Comparison of ENCODE assay signal across 10 cellular contexts in the genomic region with DNA sequence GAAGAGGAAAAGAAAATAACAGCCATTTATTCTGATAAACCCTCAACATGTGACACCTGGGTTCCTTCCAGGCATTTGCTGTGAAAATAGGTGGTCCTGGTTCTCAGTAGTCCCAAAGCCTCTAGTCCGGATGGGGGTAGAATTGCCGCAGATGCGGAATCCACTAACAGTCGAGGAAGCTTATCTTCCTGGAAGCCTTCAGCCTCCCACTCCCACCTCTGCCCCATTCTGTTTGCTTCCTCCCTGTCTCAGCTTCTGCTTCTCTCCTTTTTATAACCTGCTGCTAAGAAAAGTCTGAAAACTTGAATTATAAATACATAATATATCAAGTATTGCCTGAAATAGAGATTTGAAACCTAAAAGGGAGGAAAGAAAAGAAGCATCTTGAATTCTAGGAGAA. TPM values are rescaled to one million over a fixed set of nuclear protein-coding genes. Genes with fewer than 3 reads are reported as not detected.
DNase-seq lines count a peak whose midpoint lies in the region; ATAC-seq and TF ChIP-seq lines count a peak whose summit lies in the region.
"Had no signal": no experiment of that assay in that cellular context is flagged by ENCODE, and none has a peak within 500 bp of the region (broad histone marks: within the 10 kb centered on the region; RNA-seq: fewer than 3 reads in every experiment).

No MANE protein-coding gene starts in this region.

- CTCF ChIA-PET in activated CD4-positive, alpha-beta T cell treated with anti-CD3 and anti-CD28 coated beads for 36 hours (lab: Charles Lee), result interaction anchor here (0.6 to 1.4 kb wide), 4 partner anchors 28 to 222 kb away, joined by 3 to 4 read pairs (median 3); no protein-coding TSS in a partner anchor

- H3K4me3 ChIP-seq in NT2/D1 (ENCODE audit: insufficient read length, low read depth), result peak overlapping the region; percentile 85
- no peak overlapping the region for H3K4me3 ChIP-seq in ovary

- H3K4me3 Mint-ChIP-seq in activated CD4-positive, alpha-beta T cell treated with anti-CD3 and anti-CD28 coated beads for 36 hours, result peak overlapping the region; percentile 73
- peak overlapping the region; percentile 88 for H3K4me3 Mint-ChIP-seq in endothelial cell (ENCODE audit: unreplicated experiment)
- peak overlapping the region; percentile 77 for H3K4me3 Mint-ChIP-seq in progenitor cell of endocrine pancreas (ENCODE audit: low read depth)

- H3K4me1 Mint-ChIP-seq in activated CD4-positive, alpha-beta T cell treated with anti-CD3 and anti-CD28 coated beads for 36 hours, result peaks cover 10% of the 10 kb centered on the region
- H3K4me1 Mint-ChIP-seq in endothelial cell (ENCODE audit: unreplicated experiment), result peaks cover 7% of the 10 kb centered on the region
- H3K4me1 Mint-ChIP-seq in progenitor cell of endocrine pancreas (ENCODE audit: low read depth), result no peaks in the 10 kb centered on the region

- no peaks in the 10 kb centered on the region for H3K36me3 ChIP-seq in NT2/D1 (ENCODE audit: insufficient read depth, insufficient read length, low read length)
- no peaks in the 10 kb centered on the region for H3K36me3 ChIP-seq in ovary

- TF ChIP-seq CTCF in endothelial cell (IDR thresholded peaks at IDR 0.05; ENCODE audit: unreplicated experiment) (no peak), progenitor cell of endocrine pancreas (IDR thresholded peaks at IDR 0.05; ENCODE audit: unreplicated experiment) (no peak), ovary (IDR thresholded peaks at IDR 0.05) (no peak)

- no peaks in the 10 kb centered on the region for H3K9me3 Mint-ChIP-seq in activated CD4-positive, alpha-beta T cell treated with anti-CD3 and anti-CD28 coated beads for 36 hours (ENCODE audit: low read depth)
- H3K9me3 Mint-ChIP-seq in endothelial cell (ENCODE audit: unreplicated experiment), result no peaks in the 10 kb centered on the region
- H3K9me3 Mint-ChIP-seq in progenitor cell of endocrine pancreas (ENCODE audit: low read depth), result no peaks in the 10 kb centered on the region

- POLR2A ChIA-PET in activated CD4-positive, alpha-beta T cell treated with anti-CD3 and anti-CD28 coated beads for 36 hours (lab: Charles Lee), result interaction anchor here (1.0 kb wide), 1 partner anchor 27 kb away, joined by 3 read pairs; no protein-coding TSS in a partner anchor

- intact Hi-C loops in activated CD4-positive, alpha-beta T cell treated with anti-CD3 and anti-CD28 coated beads for 36 hours (cut with DNase I, micrococcal nuclease), result no loop called here
- intact Hi-C loops in ovary (cut with DNase I), result loop anchor here in 3 of 4 donors (5.0 to 10.0 kb wide), 2 partner anchors 84 to 152 kb away; a partner anchor contains a TSS

- WGBS in ovary, 3 donors, result 36 to 41% (median 38%) methylated on average over 4 of the region's 4 CpGs

- H3K27me3 Mint-ChIP-seq in activated CD4-positive, alpha-beta T cell treated with anti-CD3 and anti-CD28 coated beads for 36 hours, result peaks cover 28% of the 10 kb centered on the region
- H3K27me3 Mint-ChIP-seq in endothelial cell (ENCODE audit: unreplicated experiment) (peaks cover 2% of the 10 kb centered on the region), progenitor cell of endocrine pancreas (peaks cover 55% of the 10 kb centered on the region)

- TF ChIP-seq EP300 in ovary (IDR thresholded peaks at IDR 0.05), result no peak

- no peaks in the 10 kb centered on the region for H3K36me3 Mint-ChIP-seq in activated CD4-positive, alpha-beta T cell treated with anti-CD3 and anti-CD28 coated beads for 36 hours (ENCODE audit: low read depth)
- H3K36me3 Mint-ChIP-seq in endothelial cell (ENCODE audit: low read depth, unreplicated experiment) (no peaks in the 10 kb centered on the region), progenitor cell of endocrine pancreas (ENCODE audit: insufficient read depth) (no peaks in the 10 kb centered on the region)

- no peak overlapping the region for H3K27ac ChIP-seq in ovary
- H3K27ac ChIP-seq: HL-60 had no signal

- no peak for TF ChIP-seq POLR2A in ovary (IDR thresholded peaks at IDR 0.05)

- no peaks in the 10 kb centered on the region for H3K4me1 ChIP-seq in NT2/D1 (ENCODE audit: insufficient read depth, insufficient read length)
- H3K4me1 ChIP-seq in ovary (ENCODE audit: insufficient read depth), result peaks cover 2% of the 10 kb centered on the region

- H3K9me3 ChIP-seq in NT2/D1 (ENCODE audit: insufficient read depth, low read length), result no peaks in the 10 kb centered on the region
- H3K9me3 ChIP-seq in ovary, result no peaks in the 10 kb centered on the region

- H3K9ac ChIP-seq in NT2/D1 (ENCODE audit: insufficient read length, low read depth), result peak overlapping the region; percentile 74

- no peak for ATAC-seq in activated CD4-positive, alpha-beta T cell treated with anti-CD3 and anti-CD28 coated beads for 36 hours
- ATAC-seq in HG02642 (IDR thresholded peaks at IDR 0.05; ENCODE audit: poor library complexity, unreplicated experiment), result no peak

- no peak for DNase-seq in activated CD4-positive, alpha-beta T cell treated with anti-CD3 and anti-CD28 coated beads for 36 hours
- no peak for DNase-seq in activated CD4-positive, alpha-beta T cell treated with anti-CD3 and anti-CD28 coated beads for 4 hours
- DNase-seq in NT2/D1 (ENCODE audit: low read depth, low spot score) (no peak), endothelial cell (ENCODE audit: low spot score) (no peak), progenitor cell of endocrine pancreas (ENCODE audit: low spot score, unreplicated experiment) (no peak), ovary (no peak)
- DNase-seq in stimulated activated CD8-positive, alpha-beta memory T cell treated with anti-CD3 and anti-CD28 coated beads, Interleukin-4, amount 100 ng/mL, for 48 hours, result no peak
- DNase-seq: occipital lobe had no signal

- H3K27me3 ChIP-seq in NT2/D1 (ENCODE audit: insufficient read depth, insufficient read length) (peaks cover 42% of the 10 kb centered on the region), ovary (no peaks in the 10 kb centered on the region)

- peak overlapping the region; percentile 0 for H3K27ac Mint-ChIP-seq in activated CD4-positive, alpha-beta T cell treated with anti-CD3 and anti-CD28 coated beads for 36 hours
- H3K27ac Mint-ChIP-seq in endothelial cell (ENCODE audit: unreplicated experiment) (no peak overlapping the region), progenitor cell of endocrine pancreas (no peak overlapping the region)

RNA-seq across cellular contexts. Expression of a gene that starts 14.0 kb away (rescaled TPM):
- 1 to 10 TPM; 5.2 to 6.1 TPM for total RNA-seq in activated CD4-positive, alpha-beta T cell treated with anti-CD3 and anti-CD28 coated beads for 36 hours
- total RNA-seq in endothelial cell (ENCODE audit: unreplicated experiment) (8.6 TPM), progenitor cell of endocrine pancreas (27.6 and 31.8 TPM in 2 replicates), ovary (1 to 10 TPM in 6 of 7 donors, under 1 TPM in 1; 0.95 to 3.7 (median 2.0) TPM)
- polyA plus RNA-seq in ovary, result 1 to 10 TPM in 1 of 2 donors, under 1 TPM in 1; 0.80 to 1.6 TPM

Comparison
In these comparisons a context has a peak if more than half of its experiments do, and no peak if none do; other contexts are left out.
1. intact Hi-C loops: an anchor here in ovary (5.0 to 10.0 kb wide); none called in activated CD4-positive, alpha-beta T cell treated with anti-CD3 and anti-CD28 coated beads for 36 hours.